ENCODE assay signal across 2 cellular contexts in genomic region chr4:153651041-153651960, GRCh38.
TF ChIP-seq lines count a peak whose summit lies in the region.

No MANE protein-coding gene starts in this region.

TF ChIP-seq in liver, 16 proteins besides CTCF, POLR2A, EP300 and RAD21 (continued from another document):
- TF ChIP-seq REST (IDR thresholded peaks at IDR 0.05) (no peak), FOXA2 (IDR thresholded peaks at IDR 0.05) (no peak), FOXA1 (IDR thresholded peaks at IDR 0.05) (no peak), HNF4G (IDR thresholded peaks at IDR 0.05) (no peak), HNF4A (conservative IDR thresholded peaks at IDR 0.05) (no peak), ATF3 (IDR thresholded peaks at IDR 0.05) (no peak), RXRA (IDR thresholded peaks at IDR 0.05) (no peak), JUND (IDR thresholded peaks at IDR 0.05) (no peak), EGR1 (IDR thresholded peaks at IDR 0.05; ENCODE audit: low read depth in 2 of 2) (no peak), SP1 (IDR thresholded peaks at IDR 0.05) (no peak), GABPA (IDR thresholded peaks at IDR 0.05 in 1 of 2, conservative IDR thresholded peaks at IDR 0.05 in 1 of 2) (no peak), TAF1 (conservative IDR thresholded peaks at IDR 0.05) (no peak), ZBTB33 (IDR thresholded peaks at IDR 0.05) (no peak)

TF ChIP-seq in HepG2, 621 proteins besides CTCF, POLR2A, EP300 and RAD21 (continued from another document):
- TF ChIP-seq CSRNP1 (CRISPR knock-in tag; IDR thresholded peaks at IDR 0.05) = no peak
- TF ChIP-seq HOXA5 (CRISPR knock-in tag; IDR thresholded peaks at IDR 0.05) = no peak
- no peak for TF ChIP-seq NR2F6 (IDR thresholded peaks at IDR 0.05)
- no peak for TF ChIP-seq NR2F6 (CRISPR knock-in tag; IDR thresholded peaks at IDR 0.05)
- no peak for TF ChIP-seq THAP8 (CRISPR knock-in tag; IDR thresholded peaks at IDR 0.05; ENCODE audit: borderline replicate concordance)
- TF ChIP-seq ZNF703 (CRISPR knock-in tag; IDR thresholded peaks at IDR 0.05; ENCODE audit: borderline replicate concordance) = no peak
- no peak for TF ChIP-seq ZNF614 (CRISPR knock-in tag; IDR thresholded peaks at IDR 0.05; ENCODE audit: borderline replicate concordance)
- no peak for TF ChIP-seq SP2 (CRISPR knock-in tag; IDR thresholded peaks at IDR 0.05)
- TF ChIP-seq ZNF460 (CRISPR knock-in tag; IDR thresholded peaks at IDR 0.05; ENCODE audit: borderline replicate concordance) = no peak
- no peak for TF ChIP-seq ARNTL (CRISPR knock-in tag; IDR thresholded peaks at IDR 0.05)
- TF ChIP-seq ZIK1 (CRISPR knock-in tag; IDR thresholded peaks at IDR 0.05; ENCODE audit: borderline replicate concordance, low read depth) = no peak
